31 cellular contexts compared by ENCODE assay signal in genomic region chr2:137718786-137719185, GRCh38.
"Had no signal": no experiment of that assay in that cellular context is flagged by ENCODE, and none has a peak within 500 bp of the region (broad histone marks: within the 10 kb centered on the region; RNA-seq: fewer than 3 reads in every experiment).

No MANE protein-coding gene starts in this region.

- H3K27me3 ChIP-seq: MG63 had no signal

- H3K36me3 ChIP-seq: MG63 had no signal

- H3K4me3 ChIP-seq: MG63 had no signal

- H3K9me3 ChIP-seq: MG63 had no signal

- DNase-seq: Karpas-422, Kasumi-1, MG63, MM.1S, MV-4-11, NCI-H1048, NCI-H1092, NCI-H1092 treated with DMSO at 0.1 percent for 48 hours, NCI-H1417 treated with DMSO at 0.1 percent for 48 hours, NCI-H1436, NCI-H1436 treated with DMSO at 0.1 percent for 48 hours, NCI-H146, NCI-H1694, NCI-H1694 treated with DMSO at 0.1 percent for 48 hours, NCI-H187, NCI-H187 treated with DMSO at 0.1 percent for 48 hours, NCI-H1930, NCI-H2029, NCI-H2029 treated with DMSO at 0.1 percent for 48 hours, NCI-H2081, NCI-H2081 treated with DMSO at 0.1 percent for 48 hours, NCI-H2107, NCI-H2171, NCI-H2171 treated with DMSO at 0.1 percent for 48 hours, NCI-H2227 treated with DMSO at 0.1 percent for 48 hours, NCI-H226, NCI-H345, NCI-H446, NCI-H446 treated with DMSO at 0.1 percent for 48 hours, NCI-H510A, NCI-H510A treated with DMSO at 0.1 percent for 48 hours had no signal
